15 cellular contexts compared by ENCODE assay signal in the genomic region with DNA sequence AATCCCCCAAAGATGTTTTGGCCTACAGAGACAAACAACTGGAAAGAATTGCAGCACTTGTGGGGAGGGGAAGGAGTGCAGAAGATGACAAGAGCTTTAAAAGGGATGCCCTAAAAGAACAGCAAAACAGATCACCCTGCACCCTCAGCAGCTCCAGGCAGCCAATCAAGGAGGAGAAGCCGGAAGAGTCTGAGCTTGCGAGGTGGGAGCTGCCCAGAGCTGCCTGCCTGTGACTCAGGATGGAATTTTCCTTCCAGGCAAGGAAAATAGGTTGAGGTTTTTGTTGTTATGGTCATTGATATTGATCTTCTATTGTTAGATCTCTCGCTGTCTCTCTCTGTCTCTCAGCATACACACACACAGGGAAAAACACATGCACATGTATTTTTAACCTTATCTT.
A peak's percentile ranks its signal among the peaks of the same experiment; 100 is the strongest.
DNase-seq lines count a peak whose midpoint lies in the region; ATAC-seq and TF ChIP-seq lines count a peak whose summit lies in the region.
"Had no signal": no experiment of that assay in that cellular context is flagged by ENCODE, and none has a peak within 500 bp of the region (broad histone marks: within the 10 kb centered on the region; RNA-seq: fewer than 3 reads in every experiment).

No MANE protein-coding gene starts in this region.

- H3K9me3 ChIP-seq in endodermal cell (ENCODE audit: control insufficient read depth, low read length): no peaks in the 10 kb centered on the region
- H3K9me3 ChIP-seq: uterus had no signal

- H3K4me3 ChIP-seq in endodermal cell (ENCODE audit: low read length): no peak overlapping the region
- H3K4me3 ChIP-seq: uterus had no signal

- DNase-seq in Daoy (ENCODE audit: low read depth) (peak; percentile 39), RPMI7951 (ENCODE audit: low read depth) (peak; percentile 8), endodermal cell (peak; percentile 72), mucosa of gallbladder (ENCODE audit: low spot score) (peak; percentile 21), SHP77 (lab: John Stamatoyannopoulos, UW) (no peak), NCI-H187 treated with DMSO at 0.1 percent for 48 hours (lab: John Stamatoyannopoulos, UW) (no peak), SIG-M5 (lab: John Stamatoyannopoulos, UW) (no peak)
- DNase-seq: activated CD4-positive, alpha-beta memory T cell treated with anti-CD3 and anti-CD28 coated beads for 36 hours; DMS 273 treated with DMSO at 0.1 percent for 48 hours; GOT3; NCI-H2227 treated with DMSO at 0.1 percent for 48 hours; uterus had no signal

- H3K36me3 Mint-ChIP-seq in endodermal cell (ENCODE audit: low read depth): no peaks in the 10 kb centered on the region
- H3K36me3 Mint-ChIP-seq: activated CD4-positive, alpha-beta memory T cell treated with anti-CD3 and anti-CD28 coated beads for 36 hours had no signal

- WGBS in endodermal cell (ENCODE audit: insufficient coverage in 1 of 2, insufficient read length in 1 of 2), 2 experiments: 72 to 73% methylated on average over 2 to 3 of the region's 3 CpGs

- peaks cover 71% of the 10 kb centered on the region for H3K4me1 Mint-ChIP-seq in endodermal cell

- no peaks in the 10 kb centered on the region for H3K27me3 ChIP-seq in endodermal cell (ENCODE audit: control insufficient read depth, insufficient read depth, low read length, poor library complexity, severe bottlenecking)
- H3K27me3 ChIP-seq: uterus had no signal

- no peak overlapping the region for H3K4me3 Mint-ChIP-seq in endodermal cell
- H3K4me3 Mint-ChIP-seq: activated CD4-positive, alpha-beta memory T cell treated with anti-CD3 and anti-CD28 coated beads for 36 hours had no signal

- H3K27ac Mint-ChIP-seq in endodermal cell: no peak overlapping the region
- H3K27ac Mint-ChIP-seq: activated CD4-positive, alpha-beta memory T cell treated with anti-CD3 and anti-CD28 coated beads for 36 hours; activated T-helper 2 cell treated with anti-CD3 and anti-CD28 coated beads, Interferon-gamma antibody, Interleukin-2, Interleukin-4, amounts not matched to agents 10 μg/mL and 5 μg/mL and 100 μg/mL, durations not matched to agents 14 hours and 24 hours and 36 hours; progenitor cell of endocrine pancreas had no signal

- no peaks in the 10 kb centered on the region for H3K9me3 Mint-ChIP-seq in endodermal cell
- H3K9me3 Mint-ChIP-seq: activated CD4-positive, alpha-beta memory T cell treated with anti-CD3 and anti-CD28 coated beads for 36 hours; activated T-helper 2 cell treated with anti-CD3 and anti-CD28 coated beads, Interferon-gamma antibody, Interleukin-2, Interleukin-4, amounts not matched to agents 10 μg/mL and 5 μg/mL and 100 μg/mL, durations not matched to agents 14 hours and 24 hours and 36 hours had no signal

- H3K27me3 Mint-ChIP-seq in endodermal cell (ENCODE audit: insufficient read depth): no peaks in the 10 kb centered on the region
- H3K27me3 Mint-ChIP-seq: progenitor cell of endocrine pancreas had no signal

- no peaks in the 10 kb centered on the region for H3K36me3 ChIP-seq in endodermal cell (ENCODE audit: control insufficient read depth, insufficient read depth, low read length)
- H3K36me3 ChIP-seq: uterus had no signal

- H3K4me1 ChIP-seq in endodermal cell (ENCODE audit: control insufficient read depth, insufficient read depth, low read length): peaks cover 19% of the 10 kb centered on the region
- H3K4me1 ChIP-seq: uterus had no signal

- H3K27ac ChIP-seq in endodermal cell (ENCODE audit: low read depth, low read length): no peak overlapping the region
- H3K27ac ChIP-seq: uterus had no signal

- ATAC-seq in GM19455 (IDR thresholded peaks at IDR 0.05; ENCODE audit: unreplicated experiment): no peak

- TF ChIP-seq CTCF in endodermal cell (conservative IDR thresholded peaks at IDR 0.05): no peak

- no peak overlapping the region for H3K9ac ChIP-seq in endodermal cell (ENCODE audit: extremely low read depth, low read length, poor library complexity, severe bottlenecking)

Comparison
In these comparisons a context has a peak if more than half of its experiments do, and no peak if none do; other contexts are left out.
1. DNase-seq: peak in Daoy (single experiment), RPMI7951 (single experiment), endodermal cell (single experiment) and mucosa of gallbladder (single experiment); none in SHP77 (0 of 2), NCI-H187 treated with DMSO at 0.1 percent for 48 hours (single experiment) and SIG-M5 (single experiment).